In genomic region chr20:56202493-56203077, GRCh38 we compare ENCODE assay signal across 10 cellular contexts. TPM values are rescaled to one million over a fixed set of nuclear protein-coding genes. Genes with fewer than 3 reads are reported as not detected.
DNase-seq lines count a peak whose midpoint lies in the region; ATAC-seq, FAIRE-seq and TF ChIP-seq lines count a peak whose summit lies in the region.
"Had no signal": no experiment of that assay in that cellular context is flagged by ENCODE, and none has a peak within 500 bp of the region (broad histone marks: within the 10 kb centered on the region; RNA-seq: fewer than 3 reads in every experiment).

No MANE protein-coding gene starts in this region.

- H3K4me3 ChIP-seq in LNCaP clone FGC (ENCODE audit: low read depth, low read length) (no peak overlapping the region), GM12878 (no peak overlapping the region), liver (ENCODE audit: low read depth in 1 of 3, low read length in 3 of 3) (no peak overlapping the region)

- H3K9ac ChIP-seq in GM12878 (ENCODE audit: control insufficient read depth, insufficient read depth, low read length) (no peak overlapping the region), liver (ENCODE audit: low read depth in 1 of 2, low read length in 2 of 2) (no peak overlapping the region)

- TF ChIP-seq CTCF in LNCaP clone FGC (IDR thresholded peaks at IDR 0.05; ENCODE audit: control insufficient read depth, extremely low read depth, insufficient read depth) (peak; percentile 56), GM12878 (IDR thresholded peaks at IDR 0.05 in 2 of 3, conservative IDR thresholded peaks at IDR 0.05 in 1 of 3; ENCODE audit: control insufficient read depth in 2 of 3, extremely low read depth in 1 of 3, insufficient read depth in 1 of 3, low read depth in 3 of 3, low read length in 3 of 3) (peak in 1 of 3 experiments; percentile 25; a peak in 1 of 6 replicates), liver (IDR thresholded peaks at IDR 0.05; ENCODE audit: low read depth, low read length, missing input control) (peak; percentile 45)

- H2AFZ ChIP-seq in GM12878 (ENCODE audit: control insufficient read depth, low read depth, low read length), result no peak overlapping the region

- no peaks in the 10 kb centered on the region for H4K20me1 ChIP-seq in GM12878 (ENCODE audit: control insufficient read depth, insufficient read depth)

- no peaks in the 10 kb centered on the region for H3K79me2 ChIP-seq in GM12878 (ENCODE audit: control insufficient read depth, insufficient read depth, low read length)

- H3K36me3 ChIP-seq in GM12878 (ENCODE audit: control insufficient read depth in 2 of 2, insufficient read depth in 2 of 2, low read length in 1 of 2), result no peaks in the 10 kb centered on the region
- no peaks in the 10 kb centered on the region for H3K36me3 ChIP-seq in liver (ENCODE audit: control insufficient read depth in 4 of 4, insufficient read depth in 3 of 4, low read depth in 1 of 4, low read length in 3 of 4)

- SMC1A ChIA-PET in GM12878 (lab: Charles Lee; ENCODE audit: uncharacterized antibody, unreplicated experiment), result interaction anchor here (1.3 kb wide), 1 partner anchor 348 kb away, joined by 3 read pairs; no protein-coding TSS in a partner anchor

- CTCF ChIA-PET in GM12878 (lab: Yijun Ruan, JAX), result no interaction called here

- H3K27me3 ChIP-seq in GM12878 (replicated peaks in 1 of 2; ENCODE audit: control insufficient read depth in 2 of 2, insufficient read depth in 2 of 2, low read length in 1 of 2) (no peaks in the 10 kb centered on the region), liver (ENCODE audit: control insufficient read depth in 4 of 4, insufficient read depth in 4 of 4, low read length in 3 of 4) (peaks cover 0 to 4% (median 1%) of the 10 kb centered on the region in 4 donors)

- intact Hi-C loops in GM12878 (cut with micrococcal nuclease; ENCODE audit: unreplicated experiment), result no loop called here

- no peak for TF ChIP-seq EP300 in GM12878 (IDR thresholded peaks at IDR 0.05; ENCODE audit: borderline replicate concordance in 1 of 2, control insufficient read depth in 1 of 2, low read depth in 2 of 2, low read length in 2 of 2)

- DNase-seq in EL, result peak; percentile 11
- DNase-seq in LNCaP clone FGC (ENCODE audit: low read depth), result no peak
- no peak for DNase-seq in GM12878 (ENCODE audit: low read depth, low spot score)
- DNase-seq in GM12892 (ENCODE audit: insufficient read length), result no peak
- DNase-seq in putamen (ENCODE audit: low spot score), result no peak
- DNase-seq in ACHN, result no peak
- DNase-seq: activated naive CD8-positive, alpha-beta T cell treated with anti-CD3 and anti-CD28 coated beads, Interleukin-2, amount 10 ng/mL, durations not matched to agents 7 days and 5 days had no signal

- TF ChIP-seq RAD21 in GM12878 (IDR thresholded peaks at IDR 0.05; ENCODE audit: insufficient read depth, low read depth, low read length), result 0 out of 2 replicates have a peak, but pooled peaks have one; percentile 16
- peak; percentile 71 to 73 for TF ChIP-seq RAD21 in liver (IDR thresholded peaks at IDR 0.05)

- no peaks in the 10 kb centered on the region; the same call in 2 of the 3 replicates for H3K9me3 ChIP-seq in GM12878 (replicated peaks; ENCODE audit: control insufficient read depth, insufficient read depth, low read length)
- peaks cover 3 to 21% (median 10%) of the 10 kb centered on the region in 4 donors for H3K9me3 ChIP-seq in liver (ENCODE audit: control insufficient read depth in 4 of 4, low read length in 3 of 4)

- H3K4me2 ChIP-seq in GM12878 (ENCODE audit: control insufficient read depth, insufficient read depth), result no peak overlapping the region

- ATAC-seq in GM12878, result no peak
- no peak for ATAC-seq in GM21526 (IDR thresholded peaks at IDR 0.05; ENCODE audit: low FRiP score, unreplicated experiment)

- WGBS in GM12878 (ENCODE audit: insufficient coverage, insufficient replicate concordance, low lambda C conversion rate, missing lambda C conversion rate), result 29% methylated on average over 6 of the region's 6 CpGs
- WGBS in liver, result 46% methylated on average over 6 of the region's 6 CpGs

- no peak overlapping the region for H3K27ac ChIP-seq in GM12878 (ENCODE audit: control insufficient read depth, insufficient read depth)
- no peak overlapping the region for H3K27ac ChIP-seq in liver (ENCODE audit: low read depth in 1 of 2, low read length in 2 of 2)
- H3K27ac ChIP-seq: HL-60 had no signal

- no peak for TF ChIP-seq POLR2A in GM12878 (IDR thresholded peaks at IDR 0.05; ENCODE audit: low read depth, low read length)
- no peak for TF ChIP-seq POLR2A in GM12892 (IDR thresholded peaks at IDR 0.05; ENCODE audit: low read depth, low read length)

- no peaks in the 10 kb centered on the region for H3K4me1 ChIP-seq in GM12878 (ENCODE audit: control insufficient read depth, insufficient read depth, low read length)
- H3K4me1 ChIP-seq in liver (ENCODE audit: control insufficient read depth in 4 of 4, insufficient read depth in 4 of 4, low read length in 3 of 4), result no peaks in the 10 kb centered on the region

- FAIRE-seq in GM12878 (lab: Jason Lieb, UNC), result no peak
- FAIRE-seq in GM12892 (lab: Jason Lieb, UNC), result no peak

- no TSS peak for BruUV-seq in GM12878 (replicated peaks; lab: Mats Ljungman, UMichigan)

- RAD21 ChIA-PET in GM12878 (lab: Charles Lee; ENCODE audit: unreplicated experiment), result no interaction called here

- in situ Hi-C loops in GM12878 (cut with MboI) (no loop called here), ACHN (cut with HindIII; ENCODE audit: low pct_ligation_motif_present, low pct_unique_long_range_greater_than_20kb, low sequenced_read_pairs) (no loop called here)

- POLR2A ChIA-PET in GM12878 (lab: Charles Lee), result no interaction called here

TF ChIP-seq in GM12878, 131 proteins besides CTCF, POLR2A, EP300 and RAD21:
- TF ChIP-seq NR2C2 (IDR thresholded peaks at IDR 0.05; ENCODE audit: borderline replicate concordance, control insufficient read depth, insufficient read length, low read depth), result no peak
- no peak for TF ChIP-seq NFIC (IDR thresholded peaks at IDR 0.05; ENCODE audit: low read depth, low read length)
- no peak for TF ChIP-seq HCFC1 (IDR thresholded peaks at IDR 0.05; ENCODE audit: low read length)
- no peak for TF ChIP-seq RB1 (IDR thresholded peaks at IDR 0.05; ENCODE audit: borderline replicate concordance)

TF ChIP-seq in liver, 16 proteins besides CTCF, POLR2A, EP300 and RAD21 (continues in another document):
- TF ChIP-seq HNF4G (IDR thresholded peaks at IDR 0.05) (no peak), HNF4A (conservative IDR thresholded peaks at IDR 0.05) (no peak), EGR1 (IDR thresholded peaks at IDR 0.05; ENCODE audit: low read depth in 2 of 2) (no peak), YY1 (IDR thresholded peaks at IDR 0.05) (no peak), RXRA (IDR thresholded peaks at IDR 0.05) (no peak), SP1 (IDR thresholded peaks at IDR 0.05) (no peak), REST (IDR thresholded peaks at IDR 0.05) (no peak), FOXA2 (IDR thresholded peaks at IDR 0.05) (no peak)
- TF ChIP-seq, protein P1, sequence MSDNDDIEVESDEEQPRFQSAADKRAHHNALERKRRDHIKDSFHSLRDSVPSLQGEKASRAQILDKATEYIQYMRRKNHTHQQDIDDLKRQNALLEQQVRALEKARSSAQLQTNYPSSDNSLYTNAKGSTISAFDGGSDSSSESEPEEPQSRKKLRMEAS (IDR thresholded peaks at IDR 0.05), result no peak
- TF ChIP-seq, protein P2, sequence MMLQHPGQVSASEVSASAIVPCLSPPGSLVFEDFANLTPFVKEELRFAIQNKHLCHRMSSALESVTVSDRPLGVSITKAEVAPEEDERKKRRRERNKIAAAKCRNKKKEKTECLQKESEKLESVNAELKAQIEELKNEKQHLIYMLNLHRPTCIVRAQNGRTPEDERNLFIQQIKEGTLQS (IDR thresholded peaks at IDR 0.05), result no peak

RNA-seq across cellular contexts. Expression of gene MC3R, which starts 45.9 kb away (rescaled TPM):
- not detected in 2 replicates for total RNA-seq in GM12878 (2013; cell fraction: nucleolus; rRNA removed)
- total RNA-seq in GM12878 (2014; rRNA removed) (not detected in 2 replicates), GM12878 (2014; rRNA removed; fragmentation: Illumina TruSeq; extraction: Trizol) (not detected in 2 replicates), GM12878 (2021) (not detected in 2 replicates), liver (not detected)
- not detected for polyA plus RNA-seq in GM12878 (2011; ENCODE audit: low read depth)
- polyA plus RNA-seq in GM12878 (2011; rRNA removed) (not detected in 2 replicates), GM12878 (2014; fragmentation: Illumina TruSeq; extraction: Trizol) (not detected in 2 replicates), GM12878 (2014; fragmentation: Nextera tagmentation; extraction: Ambion mirVana) (not detected), GM12878 (2014; rRNA removed) (not detected in 2 replicates), GM12878 (2016; fragmentation: Nextera tagmentation; extraction: Ambion mirVana) (not detected), liver (not detected)
- polyA plus RNA-seq in GM12878 (2011; cell fraction: cytosol; rRNA removed), result not detected in 2 replicates
- not detected in 2 replicates for polyA plus RNA-seq in GM12878 (2011; cell fraction: nucleus; rRNA removed)
- polyA plus RNA-seq in GM12878 (2012), result not detected in 2 replicates
- polyA minus RNA-seq in GM12878 (2011; rRNA and poly(A)+ RNA removed), result not detected in 2 replicates
- polyA minus RNA-seq in GM12878 (2011; cell fraction: cytosol; rRNA and poly(A)+ RNA removed), result not detected in 2 replicates
- polyA minus RNA-seq in GM12878 (2011; cell fraction: nucleus; rRNA and poly(A)+ RNA removed), result not detected in 2 replicates
- not detected for polyA plus RNA-seq in GM12892 (2012; ENCODE audit: missing spikeins)
- total RNA-seq: activated naive CD8-positive, alpha-beta T cell treated with anti-CD3 and anti-CD28 coated beads, Interleukin-2, amount 10 ng/mL, durations not matched to agents 7 days and 5 days had no signal
